Comparison of ENCODE assay signal across 8 cellular contexts in genomic region chr17:20678424-20678823, GRCh38.
DNase-seq lines count a peak whose midpoint lies in the region; ATAC-seq, FAIRE-seq and TF ChIP-seq lines count a peak whose summit lies in the region.
"Not testable (repeated sequence)": the region's sequence is repeated elsewhere in the genome, so short reads cannot be mapped to it uniquely, and the experiment has no call there.

No MANE protein-coding gene starts in this region.

- not testable (repeated sequence) for H3K9me3 Mint-ChIP-seq in activated naive CD8-positive, alpha-beta T cell treated with anti-CD3 and anti-CD28 coated beads for 36 hours; naive B cell

- H3K9me2 ChIP-seq in MM.1S (replicated peaks; ENCODE audit: insufficient read depth, low read length): not testable (repeated sequence)

- H3K27me3 Mint-ChIP-seq in activated naive CD8-positive, alpha-beta T cell treated with anti-CD3 and anti-CD28 coated beads for 36 hours; naive B cell: not testable (repeated sequence)

- not testable (repeated sequence) for TF ChIP-seq CTCF in MM.1S (IDR thresholded peaks at IDR 0.05; ENCODE audit: low read length)

- H3K9me3 ChIP-seq in MM.1S (replicated peaks; ENCODE audit: insufficient read depth, low read length): not testable (repeated sequence)

- H3K4me3 Mint-ChIP-seq in activated naive CD8-positive, alpha-beta T cell treated with anti-CD3 and anti-CD28 coated beads for 36 hours: not testable (repeated sequence)
- peak overlapping the region in 7 of 8 donors; percentile 52 to 86 (median 68) for H3K4me3 Mint-ChIP-seq in naive B cell

- not testable (repeated sequence) for H3K4me1 Mint-ChIP-seq in activated naive CD8-positive, alpha-beta T cell treated with anti-CD3 and anti-CD28 coated beads for 36 hours
- peaks cover 19 to 68% (median 50%) of the 10 kb centered on the region in 3 donors for H3K4me1 Mint-ChIP-seq in naive B cell

- not testable (repeated sequence) for H3F3A ChIP-seq in MM.1S (ENCODE audit: insufficient read depth, low read length)

- H3K4me3 ChIP-seq in MM.1S (ENCODE audit: low read length): not testable (repeated sequence)

- H3K27ac ChIP-seq in MM.1S (ENCODE audit: low read length): not testable (repeated sequence)

- H3K36me3 ChIP-seq in MM.1S (replicated peaks; ENCODE audit: insufficient read depth, low read length): not testable (repeated sequence)

- not testable (repeated sequence) for H4K20me1 ChIP-seq in MM.1S (ENCODE audit: insufficient read depth, low read length)

- H3K27me3 ChIP-seq in MM.1S (replicated peaks; ENCODE audit: insufficient read depth, low read length): not testable (repeated sequence)

- not testable (repeated sequence) for DNase-seq in GM12892 (ENCODE audit: insufficient read length); MM.1S; activated naive CD8-positive, alpha-beta T cell treated with anti-CD3 and anti-CD28 coated beads for 36 hours; naive B cell

- H3K4me2 ChIP-seq in MM.1S (ENCODE audit: low read depth, low read length): peak overlapping the region; percentile 33; the same call in 1 of the 2 replicates

- peak overlapping the region; percentile 2 for H3K27ac Mint-ChIP-seq in activated naive CD8-positive, alpha-beta T cell treated with anti-CD3 and anti-CD28 coated beads for 36 hours
- H3K27ac Mint-ChIP-seq in naive B cell: peak overlapping the region; percentile 73 to 99 (median 90)

- ATAC-seq in GM18867 (IDR thresholded peaks at IDR 0.05; ENCODE audit: unreplicated experiment) (peak; percentile 56), GM19351 (IDR thresholded peaks at IDR 0.05; ENCODE audit: unreplicated experiment) (peak; percentile 76), HG02798 (IDR thresholded peaks at IDR 0.05; ENCODE audit: poor library complexity, unreplicated experiment) (peak; percentile 60), HG03432 (IDR thresholded peaks at IDR 0.05; ENCODE audit: unreplicated experiment) (peak; percentile 50), naive B cell (ENCODE audit: low read depth in 2 of 2) (peak; percentile 56 to 63)

- H2AFZ ChIP-seq in MM.1S (ENCODE audit: low read length): not testable (repeated sequence)

- H3K36me3 Mint-ChIP-seq in activated naive CD8-positive, alpha-beta T cell treated with anti-CD3 and anti-CD28 coated beads for 36 hours; naive B cell: not testable (repeated sequence)

- TF ChIP-seq POLR2A in GM12892 (IDR thresholded peaks at IDR 0.05; ENCODE audit: low read depth, low read length): not testable (repeated sequence)

- FAIRE-seq in GM12892 (lab: Jason Lieb, UNC): peak; percentile 50

- peaks cover 12% of the 10 kb centered on the region; the same call in 1 of the 2 replicates for H3K4me1 ChIP-seq in MM.1S (ENCODE audit: low read length)

- not testable (repeated sequence) for H3K79me2 ChIP-seq in MM.1S (ENCODE audit: low read length)

- not testable (repeated sequence) for H3K9ac ChIP-seq in MM.1S (ENCODE audit: low read length)
